Comparison of ENCODE assay signal across 8 cellular contexts in genomic region chr2:197838589-197838988, GRCh38. TPM values are rescaled to one million over a fixed set of nuclear protein-coding genes. Genes with fewer than 3 reads are reported as not detected.
DNase-seq lines count a peak whose midpoint lies in the region; ATAC-seq, FAIRE-seq and TF ChIP-seq lines count a peak whose summit lies in the region.

No MANE protein-coding gene starts in this region.

- H3K4me3 ChIP-seq in Loucy (ENCODE audit: low read length, poor library complexity, severe bottlenecking) = no peak overlapping the region
- peak overlapping the region; percentile 61 for H3K4me3 ChIP-seq in thoracic aorta
- H3K4me3 ChIP-seq in PC-9 = no peak overlapping the region

- H2AFZ ChIP-seq in Loucy (ENCODE audit: low read length) = no peak overlapping the region
- H2AFZ ChIP-seq in PC-9 = no peak overlapping the region

- H3F3A ChIP-seq in Loucy (ENCODE audit: low read depth) (no peaks in the 10 kb centered on the region), PC-9 (ENCODE audit: insufficient read depth, low read depth) (no peaks in the 10 kb centered on the region)

- peaks cover 61% of the 10 kb centered on the region for H3K4me1 Mint-ChIP-seq in activated T-cell treated with anti-CD3 and anti-CD28 coated beads, Interleukin-2, amount 50 U/mL, for 24 hours (ENCODE audit: low read depth)

- POLR2A ChIA-PET in PC-9 (lab: Charles Lee; ENCODE audit: unreplicated experiment) = interaction anchor here (0.6 kb wide), 1 partner anchor 70 kb away, joined by 9 read pairs; no protein-coding TSS in a partner anchor

- TF ChIP-seq POLR2A in GM12891 (IDR thresholded peaks at IDR 0.05; ENCODE audit: low read depth, low read length) = no peak

- H3K4me3 Mint-ChIP-seq in activated T-cell treated with anti-CD3 and anti-CD28 coated beads, Interleukin-2, amount 50 U/mL, for 24 hours = peak overlapping the region; percentile 58

- H3K4me2 ChIP-seq in Loucy (ENCODE audit: low read depth, low read length, poor library complexity, severe bottlenecking) (peak overlapping the region; percentile 19), PC-9 (no peak overlapping the region)

- H3K9me3 Mint-ChIP-seq in activated T-cell treated with anti-CD3 and anti-CD28 coated beads, Interleukin-2, amount 50 U/mL, for 24 hours = peaks cover 7% of the 10 kb centered on the region

- H4K20me1 ChIP-seq in Loucy (ENCODE audit: insufficient read depth, low read length, poor library complexity, severe bottlenecking) (no peaks in the 10 kb centered on the region), PC-9 (ENCODE audit: insufficient read depth) (0 out of 2 replicates have a peak, but pooled peaks cover 3% of the 10 kb centered on the region)

- ATAC-seq in thoracic aorta (ENCODE audit: insufficient number of reproducible peaks, low FRiP score, low read depth) = peak; percentile 74

- peak overlapping the region; percentile 82 for H3K27ac Mint-ChIP-seq in activated T-cell treated with anti-CD3 and anti-CD28 coated beads, Interleukin-2, amount 50 U/mL, for 24 hours

- no peak for DNase-seq in activated T-cell treated with anti-CD3 and anti-CD28 coated beads, Interleukin-2, amount 50 U/mL, for 24 hours
- DNase-seq in activated T-cell treated with anti-CD3 and anti-CD28 coated beads, Interleukin-2, amount 50 U/mL, for 1 hour = no peak
- peak; percentile 17 for DNase-seq in fibroblast of peridontal ligament (ENCODE audit: extremely low read depth)
- no peak for DNase-seq in thoracic aorta (ENCODE audit: low spot score)
- DNase-seq in effector CD8-positive, alpha-beta T cell (lab: John Stamatoyannopoulos, UW) = no peak
- no peak for DNase-seq in GM12891 (ENCODE audit: insufficient read length, low spot score)
- no peak for DNase-seq in PC-9

- intact Hi-C loops in PC-9 (cut with micrococcal nuclease; ENCODE audit: unreplicated experiment) = no loop called here

- H3K36me3 Mint-ChIP-seq in activated T-cell treated with anti-CD3 and anti-CD28 coated beads, Interleukin-2, amount 50 U/mL, for 24 hours (ENCODE audit: low read depth) = no peaks in the 10 kb centered on the region

- H3K4me1 ChIP-seq in Loucy (ENCODE audit: insufficient read depth, low read length, poor library complexity, severe bottlenecking) (no peaks in the 10 kb centered on the region), thoracic aorta (ENCODE audit: control insufficient read depth in 1 of 2, low read depth in 2 of 2) (peaks cover 16 to 33% of the 10 kb centered on the region in 2 donors), PC-9 (replicated peaks; ENCODE audit: insufficient read depth) (no peaks in the 10 kb centered on the region)

- no peak for TF ChIP-seq CTCF in Loucy (conservative IDR thresholded peaks at IDR 0.05; ENCODE audit: low read length)
- TF ChIP-seq CTCF in thoracic aorta (IDR thresholded peaks at IDR 0.05) = no peak
- TF ChIP-seq CTCF in PC-9 (conservative IDR thresholded peaks at IDR 0.05) = no peak

- no TSS peak for BruUV-seq in PC-9 (replicated peaks; lab: Mats Ljungman, UMichigan)

- H3K79me2 ChIP-seq in Loucy (ENCODE audit: insufficient read depth, low read length) = no peaks in the 10 kb centered on the region
- H3K79me2 ChIP-seq in PC-9 (ENCODE audit: low read depth) = no peaks in the 10 kb centered on the region

- H3K9me2 ChIP-seq in Loucy (replicated peaks; ENCODE audit: low read depth, low read length) (no peaks in the 10 kb centered on the region), PC-9 (ENCODE audit: insufficient read depth) (0 out of 2 replicates have a peak, but pooled peaks cover 5% of the 10 kb centered on the region)

- H3K27ac ChIP-seq in thoracic aorta = peak overlapping the region; percentile 24 to 29
- H3K27ac ChIP-seq in PC-9 = no peak overlapping the region

- H3K9me3 ChIP-seq in Loucy (ENCODE audit: insufficient read depth, low read depth, low read length) (0 out of 2 replicates have a peak, but pooled peaks cover 4% of the 10 kb centered on the region), thoracic aorta (no peaks in the 10 kb centered on the region), PC-9 (ENCODE audit: insufficient read depth, low read depth) (no peaks in the 10 kb centered on the region)

- FAIRE-seq in GM12891 (lab: Jason Lieb, UNC) = no peak

- no peaks in the 10 kb centered on the region for H3K36me3 ChIP-seq in Loucy (ENCODE audit: insufficient read depth, low read length)
- H3K36me3 ChIP-seq in thoracic aorta = no peaks in the 10 kb centered on the region
- no peaks in the 10 kb centered on the region for H3K36me3 ChIP-seq in PC-9 (ENCODE audit: low read depth)

- H3K27me3 ChIP-seq in Loucy (ENCODE audit: insufficient read depth, low read length, poor library complexity, severe bottlenecking) = no peaks in the 10 kb centered on the region
- no peaks in the 10 kb centered on the region for H3K27me3 ChIP-seq in thoracic aorta (replicated peaks; ENCODE audit: insufficient read depth)
- no peaks in the 10 kb centered on the region for H3K27me3 ChIP-seq in PC-9 (ENCODE audit: insufficient read depth, low read depth)

- H3K27me3 Mint-ChIP-seq in activated T-cell treated with anti-CD3 and anti-CD28 coated beads, Interleukin-2, amount 50 U/mL, for 24 hours = peaks cover 3% of the 10 kb centered on the region

- no peak overlapping the region for H3K9ac ChIP-seq in Loucy (ENCODE audit: low read depth, low read length, poor library complexity, severe bottlenecking)

- CTCF ChIA-PET in PC-9 (lab: Charles Lee) = no interaction called here

TF ChIP-seq in GM12891, 5 proteins besides CTCF, POLR2A, EP300 and RAD21:
- TF ChIP-seq PAX5 (IDR thresholded peaks at IDR 0.05; ENCODE audit: insufficient read depth, low read length, severe bottlenecking) (no peak), TAF1 (IDR thresholded peaks at IDR 0.05; ENCODE audit: low read depth, low read length) (no peak), POLR2AphosphoS5 (IDR thresholded peaks at IDR 0.05; ENCODE audit: low read depth, low read length) (no peak), SPI1 (IDR thresholded peaks at IDR 0.05; ENCODE audit: low read depth, low read length) (no peak), POU2F2 (IDR thresholded peaks at IDR 0.05; ENCODE audit: low read depth, low read length) (no peak)

RNA-seq across cellular contexts. Expression of gene PLCL1, which starts 34.2 kb away (rescaled TPM):
- 10 to 100 TPM; 25.6 to 26.2 TPM for total RNA-seq in thoracic aorta
- 0.33 TPM for polyA plus RNA-seq in GM12891 (2012; ENCODE audit: low read depth, missing spikeins)
- not detected in 2 replicates for total RNA-seq in PC-9 (2021)

RNA-seq across cellular contexts. Expression of gene BOLL, which starts 53.5 kb away (rescaled TPM):
- total RNA-seq in thoracic aorta = not detected
- polyA plus RNA-seq in GM12891 (2012; ENCODE audit: low read depth, missing spikeins) = not detected
- total RNA-seq in PC-9 (2021) = not detected in 2 replicates

Comparison
In these comparisons a context has a peak if more than half of its experiments do, and no peak if none do; other contexts are left out.
1. RNA of gene PLCL1, which starts 34.2 kb away (total RNA-seq): 25.6 to 26.2 TPM in thoracic aorta; not detected in PC-9; every median in the first group is over 10 times any median in the second.